Comparison of ENCODE assay signal across 18 cellular contexts in the genomic region with DNA sequence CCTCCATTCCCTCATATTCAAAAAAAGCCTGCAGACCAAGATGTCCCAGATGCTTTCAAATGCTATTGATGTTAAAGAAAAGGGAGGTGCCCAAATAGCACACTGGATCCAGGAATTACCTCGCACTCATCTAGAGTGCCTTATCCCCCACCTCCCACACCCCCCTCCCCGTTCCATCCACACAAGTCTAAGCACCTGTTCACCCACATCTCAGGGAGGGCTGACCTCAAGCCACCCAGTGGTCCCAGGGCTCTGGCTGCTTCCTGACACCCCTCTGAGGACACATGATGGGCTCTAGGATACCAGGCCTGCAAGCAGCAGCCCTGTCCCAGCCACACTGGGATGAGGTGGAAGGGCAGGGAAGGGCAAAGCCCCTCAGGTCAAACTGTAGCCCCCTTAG. TPM values are rescaled to one million over a fixed set of nuclear protein-coding genes. Genes with fewer than 3 reads are reported as not detected.
A peak's percentile ranks its signal among the peaks of the same experiment; 100 is the strongest.
DNase-seq lines count a peak whose midpoint lies in the region; ATAC-seq lines count a peak whose summit lies in the region.
"Had no signal": no experiment of that assay in that cellular context is flagged by ENCODE, and none has a peak within 500 bp of the region (broad histone marks: within the 10 kb centered on the region; RNA-seq: fewer than 3 reads in every experiment).

No MANE protein-coding gene starts in this region.

- H3K4ac ChIP-seq in trophoblast cell (ENCODE audit: low read depth, low read length): peak overlapping the region; percentile 76

- H4K12ac ChIP-seq in trophoblast cell (ENCODE audit: low read depth, low read length): no peak overlapping the region

- no peak overlapping the region for H2BK5ac ChIP-seq in trophoblast cell (ENCODE audit: low read depth, low read length, poor library complexity)

- no peaks in the 10 kb centered on the region for H3K9me3 ChIP-seq in BLaER1
- no peaks in the 10 kb centered on the region for H3K9me3 ChIP-seq in SJCRH30 (replicated peaks)
- no peaks in the 10 kb centered on the region for H3K9me3 ChIP-seq in iPS-20b (ENCODE audit: insufficient read depth, low read depth, low read length)
- H3K9me3 ChIP-seq in trophoblast cell (ENCODE audit: insufficient read depth, low read depth, low read length): peaks cover 3% of the 10 kb centered on the region

- no peak overlapping the region for H4K8ac ChIP-seq in trophoblast cell (ENCODE audit: low read depth, low read length)

- H3K27ac ChIP-seq in BLaER1 (no peak overlapping the region), SJCRH30 (no peak overlapping the region), iPS-20b (ENCODE audit: low read length) (no peak overlapping the region), trophoblast cell (ENCODE audit: low read depth, low read length) (no peak overlapping the region)

- peaks cover 36% of the 10 kb centered on the region for H3K27me3 ChIP-seq in BLaER1
- H3K27me3 ChIP-seq in SJCRH30: no peaks in the 10 kb centered on the region
- H3K27me3 ChIP-seq in iPS-20b (ENCODE audit: insufficient read depth, low read length): no peaks in the 10 kb centered on the region
- no peaks in the 10 kb centered on the region for H3K27me3 ChIP-seq in trophoblast cell (ENCODE audit: insufficient read depth, low read length)

- H3K9ac ChIP-seq in BLaER1 (no peak overlapping the region), iPS-20b (ENCODE audit: low read depth, low read length) (peak overlapping the region; percentile 35; the same call in 1 of the 2 replicates), trophoblast cell (ENCODE audit: low read length) (no peak overlapping the region)

- DNase-seq in SJCRH30 (peak; percentile 55 to 70), trophoblast cell (no peak), occipital lobe (lab: John Stamatoyannopoulos, UW) (no peak)
- DNase-seq: DMS53, GDM1, HFFc6, KG1, NCI-H1105, NCI-H146, NCI-H2081, NCI-H2171 treated with DMSO at 0.1 percent for 48 hours, NCI-H446 treated with DMSO at 0.1 percent for 48 hours, NCI-H526 treated with DMSO at 0.1 percent for 48 hours, OCI-M1 had no signal

- no peak overlapping the region for H3K18ac ChIP-seq in trophoblast cell (ENCODE audit: low read length)

- ATAC-seq in HG02798 (IDR thresholded peaks at IDR 0.05; ENCODE audit: poor library complexity, unreplicated experiment) (no peak), HG02678 (IDR thresholded peaks at IDR 0.05; ENCODE audit: unreplicated experiment) (no peak)

- H2AK5ac ChIP-seq in trophoblast cell (ENCODE audit: low read length): no peak overlapping the region

- H3K4me2 ChIP-seq in BLaER1 (peak overlapping the region; percentile 28), trophoblast cell (ENCODE audit: low read length) (no peak overlapping the region)

- no peak overlapping the region for H2AFZ ChIP-seq in trophoblast cell (ENCODE audit: insufficient read depth, low read length, poor library complexity)

- peaks cover 20% of the 10 kb centered on the region for H3K79me2 ChIP-seq in trophoblast cell (ENCODE audit: control insufficient read depth, insufficient read depth, low read length, poor library complexity)

- no CpG with 5 or more reads among the region's 2 CpGs for WGBS in trophoblast cell (ENCODE audit: extremely low coverage, insufficient coverage, insufficient read length)

- no peak overlapping the region for H2BK120ac ChIP-seq in trophoblast cell (ENCODE audit: insufficient read depth, low read length, poor library complexity)

- H3K4me3 ChIP-seq in BLaER1: no peak overlapping the region
- H3K4me3 ChIP-seq in SJCRH30: no peak overlapping the region
- H3K4me3 ChIP-seq in iPS-20b (ENCODE audit: low read length): no peak overlapping the region
- H3K4me3 ChIP-seq in trophoblast cell (ENCODE audit: low read depth, low read length): no peak overlapping the region

- H3K14ac ChIP-seq in trophoblast cell (ENCODE audit: low read length): no peak overlapping the region

- no peak overlapping the region for H4K91ac ChIP-seq in trophoblast cell (ENCODE audit: low read depth, low read length)

- peaks cover 14% of the 10 kb centered on the region for H3K79me1 ChIP-seq in trophoblast cell (ENCODE audit: low read length)

- H4K20me1 ChIP-seq in BLaER1: peaks cover 13% of the 10 kb centered on the region

- H3K4me1 ChIP-seq in BLaER1 (peaks cover 38% of the 10 kb centered on the region), SJCRH30 (peaks cover 9% of the 10 kb centered on the region; the same call in 1 of the 2 replicates), iPS-20b (ENCODE audit: insufficient read depth, low read length) (peaks cover 28% of the 10 kb centered on the region), trophoblast cell (ENCODE audit: control insufficient read depth in 1 of 2, insufficient read depth in 2 of 2, low read length in 2 of 2) (peaks cover 14 to 21% of the 10 kb centered on the region in 2 experiments)

- H2BK12ac ChIP-seq in trophoblast cell (ENCODE audit: low read length): no peak overlapping the region

- H3K23ac ChIP-seq in trophoblast cell (ENCODE audit: low read length): no peak overlapping the region

- H3K36me3 ChIP-seq in BLaER1 (no peaks in the 10 kb centered on the region), SJCRH30 (no peaks in the 10 kb centered on the region), iPS-20b (ENCODE audit: insufficient read depth, low read depth, low read length) (peaks cover 12% of the 10 kb centered on the region; the same call in 1 of the 2 replicates), trophoblast cell (ENCODE audit: control insufficient read depth in 1 of 2, insufficient read depth in 2 of 2, low read length in 2 of 2) (peaks cover 0 to 3% of the 10 kb centered on the region in 2 experiments)

RNA-seq across cellular contexts. Expression of gene RBPMS2, which starts 4.8 kb away (rescaled TPM):
- 0.06 and 0.08 TPM in 2 replicates for total RNA-seq in SJCRH30 (2014; rRNA removed; shearing (Covaris generic))
- polyA plus RNA-seq in trophoblast cell (2013): 49.4 and 49.5 TPM in 2 replicates
- not detected for total RNA-seq in occipital lobe

RNA-seq across cellular contexts. Expression of gene PIF1, which starts 54.8 kb away (rescaled TPM):
- 21.6 and 22.3 TPM in 2 replicates for total RNA-seq in SJCRH30 (2014; rRNA removed; shearing (Covaris generic))
- 7.7 and 8.2 TPM in 2 replicates for polyA plus RNA-seq in trophoblast cell (2013)
- total RNA-seq in occipital lobe: 0.47 TPM

Comparison
In these comparisons a context has a peak if more than half of its experiments do, and no peak if none do; other contexts are left out.
1. DNase-seq: peak in SJCRH30 (2 of 2); none in trophoblast cell (0 of 2) and occipital lobe (single experiment).
2. RNA of gene PIF1, which starts 54.8 kb away (total RNA-seq): 21.6 to 22.3 TPM in SJCRH30; 0.47 TPM in occipital lobe (single experiment); every median in the first group is over 10 times any median in the second.